Comparison of ENCODE assay signal across 1 cellular context in genomic region chr6:63897459-63897858, GRCh38.
TF ChIP-seq lines count a peak whose summit lies in the region.

No MANE protein-coding gene starts in this region.

TF ChIP-seq in SK-N-SH, 30 proteins besides CTCF, POLR2A, EP300 and RAD21 (continued from another document):
- TF ChIP-seq, protein P1, sequence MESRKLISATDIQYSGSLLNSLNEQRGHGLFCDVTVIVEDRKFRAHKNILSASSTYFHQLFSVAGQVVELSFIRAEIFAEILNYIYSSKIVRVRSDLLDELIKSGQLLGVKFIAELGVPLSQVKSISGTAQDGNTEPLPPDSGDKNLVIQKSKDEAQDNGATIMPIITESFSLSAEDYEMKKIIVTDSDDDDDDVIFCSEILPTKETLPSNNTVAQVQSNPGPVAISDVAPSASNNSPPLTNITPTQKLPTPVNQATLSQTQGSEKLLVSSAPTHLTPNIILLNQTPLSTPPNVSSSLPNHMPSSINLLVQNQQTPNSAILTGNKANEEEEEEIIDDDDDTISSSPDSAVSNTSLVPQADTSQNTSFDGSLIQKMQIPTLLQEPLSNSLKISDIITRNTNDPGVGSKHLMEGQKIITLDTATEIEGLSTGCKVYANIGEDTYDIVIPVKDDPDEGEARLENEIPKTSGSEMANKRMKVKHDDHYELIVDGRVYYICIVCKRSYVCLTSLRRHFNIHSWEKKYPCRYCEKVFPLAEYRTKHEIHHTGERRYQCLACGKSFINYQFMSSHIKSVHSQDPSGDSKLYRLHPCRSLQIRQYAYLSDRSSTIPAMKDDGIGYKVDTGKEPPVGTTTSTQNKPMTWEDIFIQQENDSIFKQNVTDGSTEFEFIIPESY (IDR thresholded peaks at IDR 0.05; ENCODE audit: borderline replicate concordance, low read depth), result peak; percentile 88
- TF ChIP-seq NRF1 (IDR thresholded peaks at IDR 0.05; ENCODE audit: low read depth, low read length) (no peak), MEF2A (IDR thresholded peaks at IDR 0.05; ENCODE audit: borderline replicate concordance, low read depth) (no peak; the same call in 1 of the 2 replicates), MAX (IDR thresholded peaks at IDR 0.05; ENCODE audit: low read depth) (no peak; the same call in 1 of the 2 replicates), RFX5 (IDR thresholded peaks at IDR 0.05; ENCODE audit: low read length) (no peak), TEAD4 (IDR thresholded peaks at IDR 0.05; ENCODE audit: borderline replicate concordance, insufficient read depth) (peak; percentile 98), GABPA (IDR thresholded peaks at IDR 0.05; ENCODE audit: low read depth) (0 out of 2 replicates have a peak, but pooled peaks have one; percentile 25), FOXJ3 (CRISPR knock-in tag; IDR thresholded peaks at IDR 0.05) (no peak), TCF12 (IDR thresholded peaks at IDR 0.05) (peak; percentile 100), FOSL2 (IDR thresholded peaks at IDR 0.05; ENCODE audit: borderline replicate concordance, low read depth) (peak; percentile 92), PBX3 (IDR thresholded peaks at IDR 0.05) (peak; percentile 98), TAF1 (IDR thresholded peaks at IDR 0.05; ENCODE audit: borderline replicate concordance, low read depth, low read length) (no peak), SMC3 (IDR thresholded peaks at IDR 0.05; ENCODE audit: low read depth, low read length) (no peak), POLR2AphosphoS5 (IDR thresholded peaks at IDR 0.05; ENCODE audit: low read depth, low read length) (peak; percentile 95), REST (IDR thresholded peaks at IDR 0.05; ENCODE audit: low read depth, low read length) (peak; percentile 21; the same call in 1 of the 2 replicates), FOXM1 (IDR thresholded peaks at IDR 0.05; ENCODE audit: low read depth) (peak; percentile 80), YY1 (IDR thresholded peaks at IDR 0.05; ENCODE audit: low read depth) (no peak; the same call in 1 of the 2 replicates), EZH2phosphoT487 (IDR thresholded peaks at IDR 0.05; ENCODE audit: borderline replicate concordance, low read depth) (no peak), MXI1 (IDR thresholded peaks at IDR 0.05; ENCODE audit: low read depth, low read length) (no peak), NFIC (IDR thresholded peaks at IDR 0.05; ENCODE audit: borderline replicate concordance) (peak; percentile 67; the same call in 1 of the 2 replicates), RCOR1 (IDR thresholded peaks at IDR 0.05; ENCODE audit: low read length) (no peak), GATA2 (CRISPR knock-in tag; IDR thresholded peaks at IDR 0.05) (no peak), SIN3A (IDR thresholded peaks at IDR 0.05; ENCODE audit: borderline replicate concordance, low read depth, low read length) (0 out of 2 replicates have a peak, but pooled peaks have one; percentile 34), IRF3 (IDR thresholded peaks at IDR 0.05; ENCODE audit: low read depth, low read length) (no peak), CHD2 (IDR thresholded peaks at IDR 0.05; ENCODE audit: low read length, partially characterized antibody) (no peak), RXRA (IDR thresholded peaks at IDR 0.05; ENCODE audit: borderline replicate concordance, low read depth) (no peak; the same call in 1 of the 2 replicates), JUND (IDR thresholded peaks at IDR 0.05) (peak; percentile 98)
- TF ChIP-seq, protein P2, sequence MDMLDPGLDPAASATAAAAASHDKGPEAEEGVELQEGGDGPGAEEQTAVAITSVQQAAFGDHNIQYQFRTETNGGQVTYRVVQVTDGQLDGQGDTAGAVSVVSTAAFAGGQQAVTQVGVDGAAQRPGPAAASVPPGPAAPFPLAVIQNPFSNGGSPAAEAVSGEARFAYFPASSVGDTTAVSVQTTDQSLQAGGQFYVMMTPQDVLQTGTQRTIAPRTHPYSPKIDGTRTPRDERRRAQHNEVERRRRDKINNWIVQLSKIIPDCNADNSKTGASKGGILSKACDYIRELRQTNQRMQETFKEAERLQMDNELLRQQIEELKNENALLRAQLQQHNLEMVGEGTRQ (IDR thresholded peaks at IDR 0.05; ENCODE audit: borderline replicate concordance, low read depth, low read length), result no peak
